ENCODE assay signal across 16 cellular contexts in genomic region chr11:113113801-113114451, GRCh38.
DNase-seq lines count a peak whose midpoint lies in the region; ATAC-seq lines count a peak whose summit lies in the region.
"Had no signal": no experiment of that assay in that cellular context is flagged by ENCODE, and none has a peak within 500 bp of the region (broad histone marks: within the 10 kb centered on the region; RNA-seq: fewer than 3 reads in every experiment).

No MANE protein-coding gene starts in this region.

- 48% methylated on average over 4 of the region's 4 CpGs for WGBS in right cardiac atrium

- peak overlapping the region; percentile 50 for H3K27ac ChIP-seq in right cardiac atrium (ENCODE audit: low read length)
- peak overlapping the region; percentile 53 for H3K27ac ChIP-seq in stomach smooth muscle (ENCODE audit: low read length)
- H3K27ac ChIP-seq: Peyer's patch, right lobe of liver, thyroid gland had no signal

- H3K27me3 ChIP-seq in right cardiac atrium (ENCODE audit: control insufficient read depth, insufficient read depth) (no peaks in the 10 kb centered on the region), stomach smooth muscle (ENCODE audit: control insufficient read depth in 1 of 2, insufficient read depth in 2 of 2, low read length in 2 of 2) (no peaks in the 10 kb centered on the region)
- H3K27me3 ChIP-seq: Peyer's patch, right lobe of liver, thyroid gland had no signal

- H3K36me3 ChIP-seq in stomach smooth muscle (ENCODE audit: control insufficient read depth in 2 of 2, insufficient read depth in 2 of 2, low read length in 2 of 2): no peaks in the 10 kb centered on the region
- H3K36me3 ChIP-seq: Peyer's patch, right lobe of liver, thyroid gland had no signal

- H3K9ac ChIP-seq in stomach smooth muscle (ENCODE audit: low read length in 2 of 2): no peak overlapping the region

- H3K9me3 ChIP-seq in right cardiac atrium (ENCODE audit: control insufficient read depth, low read length): no peaks in the 10 kb centered on the region
- H3K9me3 ChIP-seq in stomach smooth muscle (ENCODE audit: control insufficient read depth in 2 of 2, low read length in 2 of 2): no peaks in the 10 kb centered on the region
- H3K9me3 ChIP-seq: Peyer's patch, right lobe of liver, thyroid gland had no signal

- H3K4me3 ChIP-seq in right cardiac atrium (ENCODE audit: low read length): no peak overlapping the region
- H3K4me3 ChIP-seq in stomach smooth muscle (ENCODE audit: low read length in 2 of 2): peak overlapping the region in 1 of 2 donors; percentile 17
- H3K4me3 ChIP-seq: Peyer's patch, right lobe of liver, thyroid gland had no signal

- ATAC-seq in right cardiac atrium (peak; percentile 30 to 34), HG03108 (IDR thresholded peaks at IDR 0.05; ENCODE audit: unreplicated experiment) (no peak)
- ATAC-seq: CD8-positive, alpha-beta T cell had no signal

- peaks cover 4% of the 10 kb centered on the region for H3K4me1 ChIP-seq in right cardiac atrium (ENCODE audit: control insufficient read depth, insufficient read depth, low read length)
- peaks cover 12% of the 10 kb centered on the region for H3K4me1 ChIP-seq in stomach smooth muscle (ENCODE audit: control insufficient read depth, insufficient read depth, low read length)
- H3K4me1 ChIP-seq: Peyer's patch, right lobe of liver had no signal

- intact Hi-C loops in right cardiac atrium (cut with DNase I): loop anchor here in 3 of 4 donors (5.0 to 10.0 kb wide), 3 partner anchors 149 to 527 kb away; partner anchors contain the start of gene NCAM1 (in 3 of the 3)

- DNase-seq in NCI-H69 (lab: John Stamatoyannopoulos, UW): peak; percentile 61
- DNase-seq in cerebellum (ENCODE audit: low spot score): peak; percentile 31
- no peak for DNase-seq in right cardiac atrium
- no peak for DNase-seq in GF-D8 (lab: John Stamatoyannopoulos, UW)
- DNase-seq in NCI-H2227 treated with DMSO at 0.1 percent for 48 hours (lab: John Stamatoyannopoulos, UW): no peak
- DNase-seq: activated B cell treated with CpG ODN at 0.5 μM for 24 hours; activated CD4-positive, alpha-beta memory T cell treated with anti-CD3 and anti-CD28 coated beads, Interleukin-2, amount 10 ng/mL, durations not matched to agents 7 days and 5 days; activated naive CD4-positive, alpha-beta T cell; CD8-positive, alpha-beta T cell; KG1; NCI-H187 treated with DMSO at 0.1 percent for 48 hours had no signal

Comparison
In these comparisons a context has a peak if more than half of its experiments do, and no peak if none do; other contexts are left out.
1. DNase-seq: peak in NCI-H69 (single experiment) and cerebellum (single experiment); none in right cardiac atrium (0 of 3), GF-D8 (single experiment) and NCI-H2227 treated with DMSO at 0.1 percent for 48 hours (single experiment).